Comparison of ENCODE assay signal across 1 cellular context in the genomic region with DNA sequence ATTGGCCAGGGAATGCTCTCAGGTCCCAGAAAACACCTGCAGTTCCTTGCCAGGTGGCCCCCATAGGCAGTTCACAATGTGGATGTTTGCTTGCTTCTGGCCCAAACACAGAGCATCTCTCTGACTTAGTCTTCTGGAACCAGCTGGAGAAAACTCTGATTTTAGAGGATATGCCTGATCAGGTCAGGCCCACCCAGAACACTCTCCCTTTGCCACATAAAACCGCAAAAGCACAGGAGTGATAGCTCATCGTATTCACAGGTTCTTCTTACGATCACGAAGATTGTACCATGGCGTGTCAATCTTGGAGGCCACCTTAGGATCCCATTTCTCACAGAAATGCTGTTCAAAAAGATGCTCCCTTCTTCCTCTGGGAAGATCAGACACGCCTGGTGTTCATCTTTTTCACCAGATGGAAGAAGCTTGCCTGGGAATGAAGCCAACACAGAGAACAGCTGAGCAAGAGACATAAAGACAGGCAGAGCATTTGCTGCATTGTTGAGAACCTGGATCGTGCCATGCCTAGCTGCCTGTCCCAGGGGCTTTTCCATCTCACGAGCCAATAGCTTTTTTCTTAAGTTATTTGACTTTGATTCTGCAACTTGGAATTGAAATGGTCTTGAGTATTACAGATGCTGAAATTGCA.
TF ChIP-seq lines count a peak whose summit lies in the region.

No MANE protein-coding gene starts in this region.

TF ChIP-seq in HepG2, 621 proteins besides CTCF, POLR2A, EP300 and RAD21:
- TF ChIP-seq, protein P1, sequence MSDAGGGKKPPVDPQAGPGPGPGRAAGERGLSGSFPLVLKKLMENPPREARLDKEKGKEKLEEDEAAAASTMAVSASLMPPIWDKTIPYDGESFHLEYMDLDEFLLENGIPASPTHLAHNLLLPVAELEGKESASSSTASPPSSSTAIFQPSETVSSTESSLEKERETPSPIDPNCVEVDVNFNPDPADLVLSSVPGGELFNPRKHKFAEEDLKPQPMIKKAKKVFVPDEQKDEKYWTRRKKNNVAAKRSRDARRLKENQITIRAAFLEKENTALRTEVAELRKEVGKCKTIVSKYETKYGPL (CRISPR knock-in tag; IDR thresholded peaks at IDR 0.05): no peak
- TF ChIP-seq, protein P2, sequence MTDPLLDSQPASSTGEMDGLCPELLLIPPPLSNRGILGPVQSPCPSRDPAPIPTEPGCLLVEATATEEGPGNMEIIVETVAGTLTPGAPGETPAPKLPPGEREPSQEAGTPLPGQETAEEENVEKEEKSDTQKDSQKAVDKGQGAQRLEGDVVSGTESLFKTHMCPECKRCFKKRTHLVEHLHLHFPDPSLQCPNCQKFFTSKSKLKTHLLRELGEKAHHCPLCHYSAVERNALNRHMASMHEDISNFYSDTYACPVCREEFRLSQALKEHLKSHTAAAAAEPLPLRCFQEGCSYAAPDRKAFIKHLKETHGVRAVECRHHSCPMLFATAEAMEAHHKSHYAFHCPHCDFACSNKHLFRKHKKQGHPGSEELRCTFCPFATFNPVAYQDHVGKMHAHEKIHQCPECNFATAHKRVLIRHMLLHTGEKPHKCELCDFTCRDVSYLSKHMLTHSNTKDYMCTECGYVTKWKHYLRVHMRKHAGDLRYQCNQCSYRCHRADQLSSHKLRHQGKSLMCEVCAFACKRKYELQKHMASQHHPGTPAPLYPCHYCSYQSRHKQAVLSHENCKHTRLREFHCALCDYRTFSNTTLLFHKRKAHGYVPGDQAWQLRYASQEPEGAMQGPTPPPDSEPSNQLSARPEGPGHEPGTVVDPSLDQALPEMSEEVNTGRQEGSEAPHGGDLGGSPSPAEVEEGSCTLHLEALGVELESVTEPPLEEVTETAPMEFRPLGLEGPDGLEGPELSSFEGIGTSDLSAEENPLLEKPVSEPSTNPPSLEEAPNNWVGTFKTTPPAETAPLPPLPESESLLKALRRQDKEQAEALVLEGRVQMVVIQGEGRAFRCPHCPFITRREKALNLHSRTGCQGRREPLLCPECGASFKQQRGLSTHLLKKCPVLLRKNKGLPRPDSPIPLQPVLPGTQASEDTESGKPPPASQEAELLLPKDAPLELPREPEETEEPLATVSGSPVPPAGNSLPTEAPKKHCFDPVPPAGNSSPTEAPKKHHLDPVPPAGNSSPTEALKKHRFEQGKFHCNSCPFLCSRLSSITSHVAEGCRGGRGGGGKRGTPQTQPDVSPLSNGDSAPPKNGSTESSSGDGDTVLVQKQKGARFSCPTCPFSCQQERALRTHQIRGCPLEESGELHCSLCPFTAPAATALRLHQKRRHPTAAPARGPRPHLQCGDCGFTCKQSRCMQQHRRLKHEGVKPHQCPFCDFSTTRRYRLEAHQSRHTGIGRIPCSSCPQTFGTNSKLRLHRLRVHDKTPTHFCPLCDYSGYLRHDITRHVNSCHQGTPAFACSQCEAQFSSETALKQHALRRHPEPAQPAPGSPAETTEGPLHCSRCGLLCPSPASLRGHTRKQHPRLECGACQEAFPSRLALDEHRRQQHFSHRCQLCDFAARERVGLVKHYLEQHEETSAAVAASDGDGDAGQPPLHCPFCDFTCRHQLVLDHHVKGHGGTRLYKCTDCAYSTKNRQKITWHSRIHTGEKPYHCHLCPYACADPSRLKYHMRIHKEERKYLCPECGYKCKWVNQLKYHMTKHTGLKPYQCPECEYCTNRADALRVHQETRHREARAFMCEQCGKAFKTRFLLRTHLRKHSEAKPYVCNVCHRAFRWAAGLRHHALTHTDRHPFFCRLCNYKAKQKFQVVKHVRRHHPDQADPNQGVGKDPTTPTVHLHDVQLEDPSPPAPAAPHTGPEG (CRISPR knock-in tag; IDR thresholded peaks at IDR 0.05): no peak
- no peak for TF ChIP-seq THYN1 (CRISPR knock-in tag; IDR thresholded peaks at IDR 0.05; ENCODE audit: borderline replicate concordance, low read depth)
- no peak for TF ChIP-seq ZNF260 (CRISPR knock-in tag; IDR thresholded peaks at IDR 0.05; ENCODE audit: borderline replicate concordance, low read depth)
- TF ChIP-seq, protein P3, sequence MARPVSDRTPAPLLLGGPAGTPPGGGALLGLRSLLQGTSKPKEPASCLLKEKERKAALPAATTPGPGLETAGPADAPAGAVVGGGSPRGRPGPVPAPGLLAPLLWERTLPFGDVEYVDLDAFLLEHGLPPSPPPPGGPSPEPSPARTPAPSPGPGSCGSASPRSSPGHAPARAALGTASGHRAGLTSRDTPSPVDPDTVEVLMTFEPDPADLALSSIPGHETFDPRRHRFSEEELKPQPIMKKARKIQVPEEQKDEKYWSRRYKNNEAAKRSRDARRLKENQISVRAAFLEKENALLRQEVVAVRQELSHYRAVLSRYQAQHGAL (CRISPR knock-in tag; IDR thresholded peaks at IDR 0.05; ENCODE audit: not compliant biosample characterization): no peak
- TF ChIP-seq, protein P4, sequence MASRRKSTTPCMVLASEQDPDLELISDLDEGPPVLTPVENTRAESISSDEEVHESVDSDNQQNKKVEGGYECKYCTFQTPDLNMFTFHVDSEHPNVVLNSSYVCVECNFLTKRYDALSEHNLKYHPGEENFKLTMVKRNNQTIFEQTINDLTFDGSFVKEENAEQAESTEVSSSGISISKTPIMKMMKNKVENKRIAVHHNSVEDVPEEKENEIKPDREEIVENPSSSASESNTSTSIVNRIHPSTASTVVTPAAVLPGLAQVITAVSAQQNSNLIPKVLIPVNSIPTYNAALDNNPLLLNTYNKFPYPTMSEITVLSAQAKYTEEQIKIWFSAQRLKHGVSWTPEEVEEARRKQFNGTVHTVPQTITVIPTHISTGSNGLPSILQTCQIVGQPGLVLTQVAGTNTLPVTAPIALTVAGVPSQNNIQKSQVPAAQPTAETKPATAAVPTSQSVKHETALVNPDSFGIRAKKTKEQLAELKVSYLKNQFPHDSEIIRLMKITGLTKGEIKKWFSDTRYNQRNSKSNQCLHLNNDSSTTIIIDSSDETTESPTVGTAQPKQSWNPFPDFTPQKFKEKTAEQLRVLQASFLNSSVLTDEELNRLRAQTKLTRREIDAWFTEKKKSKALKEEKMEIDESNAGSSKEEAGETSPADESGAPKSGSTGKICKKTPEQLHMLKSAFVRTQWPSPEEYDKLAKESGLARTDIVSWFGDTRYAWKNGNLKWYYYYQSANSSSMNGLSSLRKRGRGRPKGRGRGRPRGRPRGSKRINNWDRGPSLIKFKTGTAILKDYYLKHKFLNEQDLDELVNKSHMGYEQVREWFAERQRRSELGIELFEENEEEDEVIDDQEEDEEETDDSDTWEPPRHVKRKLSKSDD (CRISPR knock-in tag; IDR thresholded peaks at IDR 0.05; ENCODE audit: low read depth): no peak
- TF ChIP-seq PLRG1 (conservative IDR thresholded peaks at IDR 0.05): no peak
- TF ChIP-seq YEATS2 (CRISPR knock-in tag; IDR thresholded peaks at IDR 0.05; ENCODE audit: borderline replicate concordance): no peak
- TF ChIP-seq MIXL1 (CRISPR knock-in tag; IDR thresholded peaks at IDR 0.05): no peak
- TF ChIP-seq HMG20B (CRISPR knock-in tag; conservative IDR thresholded peaks at IDR 0.05): no peak
- no peak for TF ChIP-seq AKAP8 (CRISPR knock-in tag; IDR thresholded peaks at IDR 0.05)
- TF ChIP-seq PCBP2 (optimal IDR thresholded peaks at IDR 0.05; ENCODE audit: low read depth, low read length, poor library complexity, severe bottlenecking): no peak
- TF ChIP-seq ZNF354B (CRISPR knock-in tag; IDR thresholded peaks at IDR 0.05): no peak
- TF ChIP-seq POGZ (CRISPR knock-in tag; IDR thresholded peaks at IDR 0.05): no peak
- TF ChIP-seq PAWR (CRISPR knock-in tag; IDR thresholded peaks at IDR 0.05; ENCODE audit: borderline replicate concordance): no peak
- no peak for TF ChIP-seq HNF4A (CRISPR knock-in tag; IDR thresholded peaks at IDR 0.05)
- TF ChIP-seq KDM4B (CRISPR knock-in tag; IDR thresholded peaks at IDR 0.05): no peak
- TF ChIP-seq, protein P5, sequence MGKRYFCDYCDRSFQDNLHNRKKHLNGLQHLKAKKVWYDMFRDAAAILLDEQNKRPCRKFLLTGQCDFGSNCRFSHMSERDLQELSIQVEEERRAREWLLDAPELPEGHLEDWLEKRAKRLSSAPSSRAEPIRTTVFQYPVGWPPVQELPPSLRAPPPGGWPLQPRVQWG (CRISPR knock-in tag; IDR thresholded peaks at IDR 0.05; ENCODE audit: borderline replicate concordance, low read depth): no peak
TF ChIP-seq in HepG2: peak in this region for 0.
